In genomic region chr1:14613915-14614314, GRCh38 we compare ENCODE assay signal across 20 cellular contexts.
"Had no signal": no experiment of that assay in that cellular context is flagged by ENCODE, and none has a peak within 500 bp of the region (broad histone marks: within the 10 kb centered on the region; RNA-seq: fewer than 3 reads in every experiment).

No MANE protein-coding gene starts in this region.

- H3K27ac ChIP-seq: adrenal gland, cardiac muscle cell, colonic mucosa, spleen, suprapubic skin had no signal

- DNase-seq: activated B cell treated with CpG ODN at 0.5 μM for 24 hours; activated CD4-positive, alpha-beta memory T cell treated with anti-CD3 and anti-CD28 coated beads for 36 hours; activated CD4-positive, alpha-beta T cell treated with anti-CD3 and anti-CD28 coated beads for 4 hours; activated gamma-delta T cell treated with Interleukin-2 at 50 U/mL for 16 hours; activated T-cell treated with anti-CD3 and anti-CD28 coated beads for 4 hours; adrenal gland; colonic mucosa; erythroblast; foreskin melanocyte; glutamatergic neuron; hippocampal formation; islet precursor cell; nephron progenitor cell; retina; spleen; stimulated activated naive CD8-positive, alpha-beta T cell treated with anti-CD3 and anti-CD28 coated beads, Interleukin-15, Interleukin-2, amounts not matched to agents 100 U/mL and 50 U/mL, for 24 hours; T-helper 2 cell; trophoblast cell had no signal
